Comparison of ENCODE assay signal across 1 cellular context in genomic region chr19:18362934-18363542, GRCh38.
TF ChIP-seq lines count a peak whose summit lies in the region.

No MANE protein-coding gene starts in this region.

TF ChIP-seq in K562, 482 proteins besides CTCF, POLR2A, EP300 and RAD21 (continues in another document):
- TF ChIP-seq ZNF592 (IDR thresholded peaks at IDR 0.05) (peak; percentile 49; the same call in 1 of the 2 replicates), RCOR1 (IDR thresholded peaks at IDR 0.05; ENCODE audit: borderline replicate concordance in 1 of 2, low read depth in 2 of 2, low read length in 2 of 2) (peak; percentile 6 to 9; a peak in 1 of 4 replicates), GABPB1 (CRISPR knock-in tag; IDR thresholded peaks at IDR 0.05) (0 out of 2 replicates have a peak, but pooled peaks have one; percentile 27), CREB1 (IDR thresholded peaks at IDR 0.05) (no peak), CREB1 (CRISPR knock-in tag; IDR thresholded peaks at IDR 0.05) (no peak), SAFB2 (IDR thresholded peaks at IDR 0.05; ENCODE audit: borderline replicate concordance, low read depth, low read length, severe bottlenecking) (no peak), RAD51 (IDR thresholded peaks at IDR 0.05; ENCODE audit: borderline replicate concordance, low read depth) (no peak), CREB3L1 (IDR thresholded peaks at IDR 0.05; ENCODE audit: borderline replicate concordance, low read depth) (no peak), ZBTB40 (IDR thresholded peaks at IDR 0.05) (no peak), ZBTB40 (CRISPR knock-in tag; IDR thresholded peaks at IDR 0.05) (no peak), BCOR (IDR thresholded peaks at IDR 0.05) (0 out of 2 replicates have a peak, but pooled peaks have one; percentile 24), ZNF449 (CRISPR knock-in tag; IDR thresholded peaks at IDR 0.05) (no peak), CBFA2T2 (conservative IDR thresholded peaks at IDR 0.05) (no peak), MCM5 (IDR thresholded peaks at IDR 0.05; ENCODE audit: low read depth) (no peak), ZNF740 (CRISPR knock-in tag; IDR thresholded peaks at IDR 0.05) (no peak), ZNF740 (tag; IDR thresholded peaks at IDR 0.05) (peak in 1 of 2 experiments; percentile 58; a peak in 1 of 4 replicates), KLF1 (tag; IDR thresholded peaks at IDR 0.05) (no peak), GTF2A2 (tag; IDR thresholded peaks at IDR 0.05) (no peak), ARHGAP35 (IDR thresholded peaks at IDR 0.05; ENCODE audit: partially characterized antibody) (no peak), ZBTB2 (IDR thresholded peaks at IDR 0.05) (no peak), SMAD4 (CRISPR knock-in tag; conservative IDR thresholded peaks at IDR 0.05) (peak; percentile 68; the same call in 1 of the 2 replicates), ZNF584 (CRISPR knock-in tag; IDR thresholded peaks at IDR 0.05; ENCODE audit: low read depth) (peak; percentile 70; the same call in 1 of the 2 replicates), GTF2B (IDR thresholded peaks at IDR 0.05; ENCODE audit: extremely low read depth, insufficient read length) (no peak), RBFOX2 (IDR thresholded peaks at IDR 0.05; ENCODE audit: low read depth, low read length) (peak; percentile 41), NR2C1 (IDR thresholded peaks at IDR 0.05) (no peak), NR2C1 (tag; IDR thresholded peaks at IDR 0.05) (peak; percentile 54), CBX2 (IDR thresholded peaks at IDR 0.05; ENCODE audit: insufficient read depth, low read length, poor library complexity, severe bottlenecking) (no peak), SMARCA5 (IDR thresholded peaks at IDR 0.05) (peak; percentile 90), ZNF282 (CRISPR knock-in tag; IDR thresholded peaks at IDR 0.05) (no peak), ILK (tag; IDR thresholded peaks at IDR 0.05; ENCODE audit: borderline replicate concordance, low read depth) (no peak), ZNF830 (CRISPR knock-in tag; IDR thresholded peaks at IDR 0.05) (no peak), RFX1 (IDR thresholded peaks at IDR 0.05) (no peak), NFATC3 (IDR thresholded peaks at IDR 0.05) (no peak), TOE1 (IDR thresholded peaks at IDR 0.05; ENCODE audit: borderline replicate concordance) (peak; percentile 60; the same call in 1 of the 2 replicates), TOE1 (CRISPR knock-in tag; IDR thresholded peaks at IDR 0.05; ENCODE audit: borderline replicate concordance, low read depth) (no peak), PCBP2 (IDR thresholded peaks at IDR 0.05; ENCODE audit: low read depth, low read length, poor library complexity, severe bottlenecking) (no peak), ZNF133 (CRISPR knock-in tag; IDR thresholded peaks at IDR 0.05) (no peak), SNRNP70 (optimal IDR thresholded peaks at IDR 0.05; ENCODE audit: low read depth, low read length) (no peak), CREB5 (CRISPR knock-in tag; IDR thresholded peaks at IDR 0.05) (no peak), HDAC2 (IDR thresholded peaks at IDR 0.05) (no peak), ZBED1 (IDR thresholded peaks at IDR 0.05) (no peak), RNF2 (IDR thresholded peaks at IDR 0.05) (no peak)
